Comparison of ENCODE assay signal across 12 cellular contexts in genomic region chr10:72081210-72081609, GRCh38. TPM values are rescaled to one million over a fixed set of nuclear protein-coding genes. Genes with fewer than 3 reads are reported as not detected.
DNase-seq lines count a peak whose midpoint lies in the region; ATAC-seq and TF ChIP-seq lines count a peak whose summit lies in the region.
"Had no signal": no experiment of that assay in that cellular context is flagged by ENCODE, and none has a peak within 500 bp of the region (broad histone marks: within the 10 kb centered on the region; RNA-seq: fewer than 3 reads in every experiment).

No MANE protein-coding gene starts in this region.

- H3K27me3 ChIP-seq in layer of hippocampus (ENCODE audit: control insufficient read depth, insufficient read depth, low read length) (no peaks in the 10 kb centered on the region), upper lobe of right lung (no peaks in the 10 kb centered on the region)
- H3K27me3 ChIP-seq: vagina had no signal

- ATAC-seq in activated B cell treated with CpG ODN at 0.5 μM for 24 hours (ENCODE audit: low read depth) (no peak), upper lobe of right lung (no peak)

- H3K27ac ChIP-seq in layer of hippocampus (ENCODE audit: low read depth, low read length): peak overlapping the region; percentile 46
- peak overlapping the region; percentile 30 for H3K27ac ChIP-seq in upper lobe of right lung
- H3K27ac ChIP-seq: vagina had no signal

- H3K4me1 ChIP-seq in upper lobe of right lung: peaks cover 3% of the 10 kb centered on the region
- H3K4me1 ChIP-seq: vagina had no signal

- CTCF ChIA-PET in activated naive CD4-positive, alpha-beta T cell treated with anti-CD3 and anti-CD28 coated beads, Interleukin-2, amount 10 ng/mL, durations not matched to agents 7 days and 5 days (lab: Charles Lee): no interaction called here
- CTCF ChIA-PET in activated B cell treated with CpG ODN at 0.5 μM for 24 hours (lab: Charles Lee): no interaction called here

- peaks cover 72% of the 10 kb centered on the region for H3K36me3 Mint-ChIP-seq in activated naive CD4-positive, alpha-beta T cell treated with anti-CD3 and anti-CD28 coated beads, Interleukin-2, amount 10 ng/mL, durations not matched to agents 7 days and 5 days
- H3K36me3 Mint-ChIP-seq in activated B cell treated with CpG ODN at 0.5 μM for 24 hours (ENCODE audit: low read depth): peaks cover 11% of the 10 kb centered on the region

- peaks cover 93% of the 10 kb centered on the region for H3K4me1 Mint-ChIP-seq in activated naive CD4-positive, alpha-beta T cell treated with anti-CD3 and anti-CD28 coated beads, Interleukin-2, amount 10 ng/mL, durations not matched to agents 7 days and 5 days
- peaks cover 73% of the 10 kb centered on the region for H3K4me1 Mint-ChIP-seq in activated B cell treated with CpG ODN at 0.5 μM for 24 hours

- H3K4me3 Mint-ChIP-seq in activated naive CD4-positive, alpha-beta T cell treated with anti-CD3 and anti-CD28 coated beads, Interleukin-2, amount 10 ng/mL, durations not matched to agents 7 days and 5 days: peak overlapping the region; percentile 24
- H3K4me3 Mint-ChIP-seq in activated B cell treated with CpG ODN at 0.5 μM for 24 hours: no peak overlapping the region

- H3K27me3 Mint-ChIP-seq in activated naive CD4-positive, alpha-beta T cell treated with anti-CD3 and anti-CD28 coated beads, Interleukin-2, amount 10 ng/mL, durations not matched to agents 7 days and 5 days: no peaks in the 10 kb centered on the region
- no peaks in the 10 kb centered on the region for H3K27me3 Mint-ChIP-seq in activated B cell treated with CpG ODN at 0.5 μM for 24 hours

- DNase-seq in activated naive CD4-positive, alpha-beta T cell treated with anti-CD3 and anti-CD28 coated beads, Interleukin-2, amount 10 ng/mL, durations not matched to agents 7 days and 5 days: peak; percentile 9
- DNase-seq in activated naive CD4-positive, alpha-beta T cell (lab: John Stamatoyannopoulos, UW): no peak
- DNase-seq in activated B cell treated with CpG ODN at 0.5 μM for 24 hours (no peak), upper lobe of right lung (no peak), pons (ENCODE audit: low spot score) (no peak), NCI-H2081 (lab: John Stamatoyannopoulos, UW) (no peak), NCI-H69 (lab: John Stamatoyannopoulos, UW) (no peak)
- DNase-seq: activated CD4-positive, alpha-beta T cell treated with anti-CD3 and anti-CD28 coated beads, Interleukin-2, amount 50 U/mL, for 1 hour; GOT3; NCI-H2171 treated with DMSO at 0.1 percent for 48 hours had no signal

- no peak overlapping the region for H3K4me3 ChIP-seq in upper lobe of right lung
- H3K4me3 ChIP-seq: vagina had no signal

- H3K27ac Mint-ChIP-seq in activated naive CD4-positive, alpha-beta T cell treated with anti-CD3 and anti-CD28 coated beads, Interleukin-2, amount 10 ng/mL, durations not matched to agents 7 days and 5 days: peak overlapping the region; percentile 70
- H3K27ac Mint-ChIP-seq in activated B cell treated with CpG ODN at 0.5 μM for 24 hours: peak overlapping the region; percentile 27

- TF ChIP-seq CTCF in activated B cell treated with CpG ODN at 0.5 μM for 24 hours (IDR thresholded peaks at IDR 0.05) (no peak), upper lobe of right lung (IDR thresholded peaks at IDR 0.05) (no peak)

- H3K9me3 Mint-ChIP-seq in activated naive CD4-positive, alpha-beta T cell treated with anti-CD3 and anti-CD28 coated beads, Interleukin-2, amount 10 ng/mL, durations not matched to agents 7 days and 5 days: no peaks in the 10 kb centered on the region
- no peaks in the 10 kb centered on the region for H3K9me3 Mint-ChIP-seq in activated B cell treated with CpG ODN at 0.5 μM for 24 hours

- intact Hi-C loops in activated B cell treated with CpG ODN at 0.5 μM for 24 hours (cut with micrococcal nuclease): no loop called here
- intact Hi-C loops in upper lobe of right lung (cut with DNase I): no loop called here

- POLR2A ChIA-PET in activated B cell treated with CpG ODN at 0.5 μM for 24 hours (lab: Charles Lee): no interaction called here

- H3K36me3 ChIP-seq in upper lobe of right lung: no peaks in the 10 kb centered on the region
- H3K36me3 ChIP-seq: vagina had no signal

- no peaks in the 10 kb centered on the region for H3K9me3 ChIP-seq in upper lobe of right lung
- H3K9me3 ChIP-seq: vagina had no signal

RNA-seq across cellular contexts. Expression of gene SPOCK2, which starts 7.1 kb away (rescaled TPM):
- 24.2 and 27.8 TPM in 2 replicates for total RNA-seq in activated B cell treated with CpG ODN at 0.5 μM for 24 hours
- 187 TPM for total RNA-seq in upper lobe of right lung
